8 cellular contexts compared by ENCODE assay signal in genomic region chr20:1108437-1108920, GRCh38. TPM values are rescaled to one million over a fixed set of nuclear protein-coding genes. Genes with fewer than 3 reads are reported as not detected.
A peak's percentile ranks its signal among the peaks of the same experiment; 100 is the strongest.
DNase-seq lines count a peak whose midpoint lies in the region; ATAC-seq and TF ChIP-seq lines count a peak whose summit lies in the region.

No MANE protein-coding gene starts in this region.

- H3K27ac Mint-ChIP-seq in CD8-positive, alpha-beta memory T cell = no peak overlapping the region

- H3K36me3 ChIP-seq in CD8-positive, alpha-beta memory T cell (ENCODE audit: insufficient read depth, low read length) = no peaks in the 10 kb centered on the region
- no peaks in the 10 kb centered on the region for H3K36me3 ChIP-seq in vagina

- intact Hi-C loops in posterior cingulate gyrus (cut with DNase I) = loop anchor here (10.0 kb wide), 1 partner anchor 294 kb away; no protein-coding TSS in a partner anchor
- intact Hi-C loops in vagina (cut with DNase I) = no loop called here

- DNase-seq in CD8-positive, alpha-beta memory T cell = peak; percentile 11 to 63 (median 27)
- peak; percentile 52 for DNase-seq in RPMI7951 (ENCODE audit: low read depth)
- peak; percentile 20 for DNase-seq in activated gamma-delta T cell treated with anti-CD3 and anti-CD28 coated beads, Interleukin-2, amount 50 U/mL, for 16 hours (ENCODE audit: low read depth)
- DNase-seq in glomerular visceral epithelial cell (ENCODE audit: extremely low spot score) = peak; percentile 48
- DNase-seq in posterior cingulate gyrus = peak; percentile 37 to 95 (median 57)
- no peak for DNase-seq in vagina (ENCODE audit: extremely low spot score in 2 of 2)

- POLR2A ChIA-PET in CD8-positive, alpha-beta memory T cell (lab: Charles Lee) = no interaction called here

- peak in 1 of 3 experiments; percentile 44 for TF ChIP-seq CTCF in vagina (IDR thresholded peaks at IDR 0.05)

- TF ChIP-seq POLR2A in vagina (IDR thresholded peaks at IDR 0.05) = no peak

- H3K4me3 ChIP-seq in CD8-positive, alpha-beta memory T cell (ENCODE audit: low read length) = no peak overlapping the region
- no peak overlapping the region for H3K4me3 ChIP-seq in vagina

- H3K27me3 ChIP-seq in CD8-positive, alpha-beta memory T cell (ENCODE audit: insufficient read depth, low read length, poor library complexity, severe bottlenecking) = no peaks in the 10 kb centered on the region
- H3K27me3 ChIP-seq in vagina = no peaks in the 10 kb centered on the region

- peaks cover 4 to 8% (median 4%) of the 10 kb centered on the region in 3 donors for H3K4me1 Mint-ChIP-seq in CD8-positive, alpha-beta memory T cell

- CTCF ChIA-PET in CD8-positive, alpha-beta memory T cell (lab: Charles Lee) = interaction anchor here (0.9 to 1.7 kb wide), 10 partner anchors 9 to 294 kb away, joined by 3 to 4 read pairs (median 3); no protein-coding TSS in a partner anchor

- peaks cover 2 to 4% of the 10 kb centered on the region in 2 donors for H3K27me3 Mint-ChIP-seq in CD8-positive, alpha-beta memory T cell

- H3K9me3 Mint-ChIP-seq in CD8-positive, alpha-beta memory T cell = peaks cover 0 to 5% (median 0%) of the 10 kb centered on the region in 5 donors

- H3K27ac ChIP-seq in CD8-positive, alpha-beta memory T cell (ENCODE audit: low read depth, low read length) = no peak overlapping the region
- no peak overlapping the region for H3K27ac ChIP-seq in vagina

- H3K4me1 ChIP-seq in CD8-positive, alpha-beta memory T cell (ENCODE audit: insufficient read depth, low read length) = no peaks in the 10 kb centered on the region
- H3K4me1 ChIP-seq in vagina = no peaks in the 10 kb centered on the region

- no peaks in the 10 kb centered on the region for H3K9me3 ChIP-seq in CD8-positive, alpha-beta memory T cell (ENCODE audit: low read length)
- H3K9me3 ChIP-seq in vagina = no peaks in the 10 kb centered on the region

- ATAC-seq in HG02798 (IDR thresholded peaks at IDR 0.05; ENCODE audit: poor library complexity, unreplicated experiment) (peak; percentile 57), GM21786 (IDR thresholded peaks at IDR 0.05; ENCODE audit: unreplicated experiment) (no peak)

- peaks cover 0 to 6% (median 0%) of the 10 kb centered on the region in 3 donors for H3K36me3 Mint-ChIP-seq in CD8-positive, alpha-beta memory T cell

- H3K4me3 Mint-ChIP-seq in CD8-positive, alpha-beta memory T cell = no peak overlapping the region

RNA-seq across cellular contexts. Expression of gene PSMF1, which starts 9.9 kb away (rescaled TPM):
- 100 to 1,000 TPM; 169 to 189 TPM for total RNA-seq in CD8-positive, alpha-beta memory T cell
- polyA plus RNA-seq in CD8-positive, alpha-beta memory T cell = 185 TPM
- total RNA-seq in RPMI7951 (2014; rRNA removed; shearing (Covaris generic)) = 98.6 and 99.8 TPM in 2 replicates
- 52.8 TPM for total RNA-seq in vagina

Comparison
In these comparisons a context has a peak if more than half of its experiments do, and no peak if none do; other contexts are left out.
1. DNase-seq: peak in CD8-positive, alpha-beta memory T cell (5 of 5), RPMI7951 (single experiment), activated gamma-delta T cell treated with anti-CD3 and anti-CD28 coated beads, Interleukin-2, amount 50 U/mL, for 16 hours (single experiment), glomerular visceral epithelial cell (single experiment) and posterior cingulate gyrus (10 of 10); none in vagina (0 of 2).